21 cellular contexts compared by ENCODE assay signal in genomic region chr12:52726451-52726850, GRCh38. TPM values are rescaled to one million over a fixed set of nuclear protein-coding genes. Genes with fewer than 3 reads are reported as not detected.
DNase-seq lines count a peak whose midpoint lies in the region; ATAC-seq, FAIRE-seq and TF ChIP-seq lines count a peak whose summit lies in the region.
"Had no signal": no experiment of that assay in that cellular context is flagged by ENCODE, and none has a peak within 500 bp of the region (broad histone marks: within the 10 kb centered on the region; RNA-seq: fewer than 3 reads in every experiment).

No MANE protein-coding gene starts in this region.

- no peaks in the 10 kb centered on the region for H4K20me1 ChIP-seq in PC-3 (ENCODE audit: low read length)
- H4K20me1 ChIP-seq in MM.1S (ENCODE audit: insufficient read depth, low read length) = no peaks in the 10 kb centered on the region
- H4K20me1 ChIP-seq: BLaER1 treated with 17β-estradiol and CSF1 and Interleukin-3, amounts not matched to agents 10 nM and 100 nM had no signal

- no peaks in the 10 kb centered on the region for H3K36me3 ChIP-seq in PC-3 (ENCODE audit: low read depth, low read length)
- H3K36me3 ChIP-seq in bronchial epithelial cell (ENCODE audit: control insufficient read depth, insufficient read depth, low read length) = no peaks in the 10 kb centered on the region
- no peaks in the 10 kb centered on the region for H3K36me3 ChIP-seq in MM.1S (replicated peaks; ENCODE audit: insufficient read depth, low read length)
- H3K36me3 ChIP-seq: BLaER1 treated with 17β-estradiol and CSF1 and Interleukin-3, amounts not matched to agents 10 nM and 100 nM had no signal

- H3K27ac ChIP-seq in PC-3 (ENCODE audit: low read length) (no peak overlapping the region; the same call in 1 of the 2 replicates), MM.1S (ENCODE audit: low read length) (no peak overlapping the region)
- H3K27ac ChIP-seq: 22Rv1; A549; BLaER1 treated with 17β-estradiol and CSF1 and Interleukin-3, amounts not matched to agents 10 nM and 100 nM; C4-2B had no signal

- POLR2A ChIA-PET in PC-3 (lab: Charles Lee; ENCODE audit: unreplicated experiment) = no interaction called here

- intact Hi-C loops in PC-3 (cut with micrococcal nuclease) = no loop called here

- no peaks in the 10 kb centered on the region for H3K79me2 ChIP-seq in PC-3 (ENCODE audit: low read length)
- H3K79me2 ChIP-seq in MM.1S (ENCODE audit: low read length) = no peaks in the 10 kb centered on the region

- H3K4me2 ChIP-seq in PC-3 (ENCODE audit: low read length) (no peak overlapping the region), MM.1S (ENCODE audit: low read depth, low read length) (no peak overlapping the region)
- H3K4me2 ChIP-seq: A549; BLaER1 treated with 17β-estradiol and CSF1 and Interleukin-3, amounts not matched to agents 10 nM and 100 nM had no signal

- H3K4me3 ChIP-seq in PC-3 (ENCODE audit: low read length) = no peak overlapping the region
- no peak overlapping the region for H3K4me3 ChIP-seq in bronchial epithelial cell (ENCODE audit: low read depth, low read length)
- H3K4me3 ChIP-seq in MM.1S (ENCODE audit: low read length) = no peak overlapping the region
- H3K4me3 ChIP-seq: A549; BLaER1 treated with 17β-estradiol and CSF1 and Interleukin-3, amounts not matched to agents 10 nM and 100 nM had no signal

- H3K9me3 ChIP-seq in PC-3 (ENCODE audit: low read length) = no peaks in the 10 kb centered on the region
- no peaks in the 10 kb centered on the region for H3K9me3 ChIP-seq in MM.1S (replicated peaks; ENCODE audit: insufficient read depth, low read length)
- H3K9me3 ChIP-seq: A549; BLaER1 treated with 17β-estradiol and CSF1 and Interleukin-3, amounts not matched to agents 10 nM and 100 nM; Caco-2 had no signal

- no peak overlapping the region for H3K9ac ChIP-seq in PC-3 (ENCODE audit: low read length)
- H3K9ac ChIP-seq in MM.1S (ENCODE audit: low read length) = no peak overlapping the region
- H3K9ac ChIP-seq: BLaER1 treated with 17β-estradiol and CSF1 and Interleukin-3, amounts not matched to agents 10 nM and 100 nM had no signal

- H3K4me1 ChIP-seq in PC-3 (ENCODE audit: insufficient read depth, low read length) (peaks cover 12% of the 10 kb centered on the region; the same call in 1 of the 2 replicates), MM.1S (ENCODE audit: low read length) (no peaks in the 10 kb centered on the region)
- H3K4me1 ChIP-seq: A549; BLaER1 treated with 17β-estradiol and CSF1 and Interleukin-3, amounts not matched to agents 10 nM and 100 nM; Caco-2 had no signal

- H2AFZ ChIP-seq in PC-3 (ENCODE audit: low read length) = no peak overlapping the region
- H2AFZ ChIP-seq in MM.1S (ENCODE audit: low read length) = no peak overlapping the region

- no peaks in the 10 kb centered on the region for H3K9me2 ChIP-seq in PC-3 (replicated peaks; ENCODE audit: low read length)
- H3K9me2 ChIP-seq in MM.1S (replicated peaks; ENCODE audit: insufficient read depth, low read length) = no peaks in the 10 kb centered on the region

- DNase-seq in PC-3 (peak; percentile 42), bronchial epithelial cell (ENCODE audit: low read depth) (peak; percentile 35), MM.1S (no peak)
- DNase-seq: AML-193; Caco-2; Calu3; CD4-positive, alpha-beta T cell; CD8-positive, alpha-beta T cell; DMS79 treated with DMSO at 0.1 percent for 48 hours; GF-D8 had no signal

- H3F3A ChIP-seq in PC-3 (ENCODE audit: low read length, unreplicated experiment) (no peaks in the 10 kb centered on the region), MM.1S (ENCODE audit: insufficient read depth, low read length) (no peaks in the 10 kb centered on the region)

- FAIRE-seq in bronchial epithelial cell (lab: Jason Lieb, UNC) = no peak
- FAIRE-seq: A549, D721Med, G401.6, GM12891 had no signal

- H3K27me3 ChIP-seq in PC-3 (ENCODE audit: low read length) (peaks cover 34% of the 10 kb centered on the region), bronchial epithelial cell (ENCODE audit: control insufficient read depth, insufficient read depth, low read length) (peaks cover 3% of the 10 kb centered on the region), MM.1S (replicated peaks; ENCODE audit: insufficient read depth, low read length) (peaks cover 60% of the 10 kb centered on the region)
- H3K27me3 ChIP-seq: BLaER1 treated with 17β-estradiol and CSF1 and Interleukin-3, amounts not matched to agents 10 nM and 100 nM had no signal

- TF ChIP-seq CTCF in PC-3 (conservative IDR thresholded peaks at IDR 0.05; ENCODE audit: low read depth, low read length) (no peak), bronchial epithelial cell (IDR thresholded peaks at IDR 0.05; ENCODE audit: insufficient read depth, low read length, severe bottlenecking) (no peak), MM.1S (IDR thresholded peaks at IDR 0.05; ENCODE audit: low read length) (no peak)

- ATAC-seq in PC-3 = no peak
- peak; percentile 56 for ATAC-seq in esophagus mucosa
- no peak for ATAC-seq in GM18873 (IDR thresholded peaks at IDR 0.05; ENCODE audit: low FRiP score, unreplicated experiment)
- ATAC-seq: A549; CD8-positive, alpha-beta T cell had no signal

- no TSS peak for BruUV-seq in PC-3 (replicated peaks; lab: Mats Ljungman, UMichigan)

- CTCF ChIA-PET in PC-3 (lab: Charles Lee) = no interaction called here

RNA-seq across cellular contexts. Expression of gene KRT77, which starts 23.1 kb away (rescaled TPM):
- total RNA-seq in PC-3 (2014; rRNA removed) (not detected in 2 replicates), bronchial epithelial cell (under 0.01 TPM in 1 of 2 replicates, not detected in the other), esophagus mucosa (not detected)
- total RNA-seq: A172; B cell; Caco-2; Calu3; CD8-positive, alpha-beta T cell had no signal

RNA-seq across cellular contexts. Expression of gene KRT1, which starts 46.2 kb away (rescaled TPM):
- total RNA-seq in PC-3 (2014; rRNA removed) = not detected in 2 replicates
- not detected in 2 replicates for total RNA-seq in bronchial epithelial cell
- total RNA-seq in esophagus mucosa = 2.5 TPM
- total RNA-seq: A172, B cell, Calu3 had no signal

RNA-seq across cellular contexts. Expression of gene KRT76, which starts 50.7 kb away (rescaled TPM):
- not detected in 2 replicates for total RNA-seq in PC-3 (2014; rRNA removed)
- total RNA-seq in bronchial epithelial cell = not detected in 2 replicates
- total RNA-seq in esophagus mucosa = 0.08 TPM
- total RNA-seq: A172; B cell; Caco-2; Calu3; CD4-positive, alpha-beta T cell; CD8-positive, alpha-beta T cell had no signal
